Comparison of ENCODE assay signal across 11 cellular contexts in genomic region chr6:135382182-135382628, GRCh38.
A peak's percentile ranks its signal among the peaks of the same experiment; 100 is the strongest.
DNase-seq lines count a peak whose midpoint lies in the region; ATAC-seq, FAIRE-seq and TF ChIP-seq lines count a peak whose summit lies in the region.
"Had no signal": no experiment of that assay in that cellular context is flagged by ENCODE, and none has a peak within 500 bp of the region (broad histone marks: within the 10 kb centered on the region; RNA-seq: fewer than 3 reads in every experiment).

No MANE protein-coding gene starts in this region.

- no peak for TF ChIP-seq CTCF in MCF 10A (IDR thresholded peaks at IDR 0.05; ENCODE audit: unreplicated experiment)

- no TSS peak for BruUV-seq in MCF 10A (replicated peaks; lab: Mats Ljungman, UMichigan)

- DNase-seq in GM12892 (ENCODE audit: insufficient read length) (peak; percentile 10), GM19239 (ENCODE audit: insufficient read length, low spot score) (no peak), MCF 10A (ENCODE audit: unreplicated experiment) (no peak), NCI-H2107 treated with DMSO at 0.1 percent for 48 hours (lab: John Stamatoyannopoulos, UW; ENCODE audit: unreplicated experiment) (no peak)
- DNase-seq in activated naive CD4-positive, alpha-beta T cell treated with anti-CD3 and anti-CD28 coated beads, Interleukin-2, amount 10 ng/mL, durations not matched to agents 7 days and 5 days = no peak
- DNase-seq in activated naive CD4-positive, alpha-beta T cell treated with anti-CD3 and anti-CD28 coated beads for 36 hours = no peak
- DNase-seq: kidney glomerular epithelial cell; stimulated activated CD4-positive, alpha-beta T cell treated with anti-CD3 and anti-CD28 coated beads, Interleukin-2, amount 100 ng/mL, for 24 hours; substantia nigra had no signal

- FAIRE-seq in GM12892 (lab: Jason Lieb, UNC) (no peak), GM19239 (lab: Jason Lieb, UNC) (peak; percentile 80)

- H3K4me3 Mint-ChIP-seq in activated naive CD4-positive, alpha-beta T cell treated with anti-CD3 and anti-CD28 coated beads, Interleukin-2, amount 10 ng/mL, durations not matched to agents 7 days and 5 days = no peak overlapping the region
- no peak overlapping the region for H3K4me3 Mint-ChIP-seq in activated naive CD4-positive, alpha-beta T cell treated with anti-CD3 and anti-CD28 coated beads for 36 hours
- no peak overlapping the region for H3K4me3 Mint-ChIP-seq in MCF 10A (ENCODE audit: unreplicated experiment)

- intact Hi-C loops in activated naive CD4-positive, alpha-beta T cell treated with anti-CD3 and anti-CD28 coated beads for 36 hours (cut with micrococcal nuclease) = no loop called here
- intact Hi-C loops in MCF 10A (cut with micrococcal nuclease) = no loop called here

- ATAC-seq in HG02610 (IDR thresholded peaks at IDR 0.05; ENCODE audit: unreplicated experiment) (peak; percentile 98), HG03378 (IDR thresholded peaks at IDR 0.05; ENCODE audit: unreplicated experiment) (peak; percentile 80)

- POLR2A ChIA-PET in MCF 10A (lab: Yijun Ruan, JAX) = interaction anchor here (0.6 to 0.7 kb wide), 2 partner anchors 200 to 683 kb away, joined by 3 read pairs; no protein-coding TSS in a partner anchor

- no peaks in the 10 kb centered on the region for H3K36me3 Mint-ChIP-seq in activated naive CD4-positive, alpha-beta T cell treated with anti-CD3 and anti-CD28 coated beads, Interleukin-2, amount 10 ng/mL, durations not matched to agents 7 days and 5 days
- no peaks in the 10 kb centered on the region for H3K36me3 Mint-ChIP-seq in activated naive CD4-positive, alpha-beta T cell treated with anti-CD3 and anti-CD28 coated beads for 36 hours (ENCODE audit: low read depth)
- no peaks in the 10 kb centered on the region for H3K36me3 Mint-ChIP-seq in MCF 10A (ENCODE audit: insufficient read depth, unreplicated experiment)

- no peaks in the 10 kb centered on the region for H3K9me3 Mint-ChIP-seq in activated naive CD4-positive, alpha-beta T cell treated with anti-CD3 and anti-CD28 coated beads, Interleukin-2, amount 10 ng/mL, durations not matched to agents 7 days and 5 days
- no peaks in the 10 kb centered on the region for H3K9me3 Mint-ChIP-seq in activated naive CD4-positive, alpha-beta T cell treated with anti-CD3 and anti-CD28 coated beads for 36 hours
- H3K9me3 Mint-ChIP-seq in MCF 10A (ENCODE audit: unreplicated experiment) = no peaks in the 10 kb centered on the region

- H3K4me1 Mint-ChIP-seq in activated naive CD4-positive, alpha-beta T cell treated with anti-CD3 and anti-CD28 coated beads, Interleukin-2, amount 10 ng/mL, durations not matched to agents 7 days and 5 days = no peaks in the 10 kb centered on the region
- no peaks in the 10 kb centered on the region for H3K4me1 Mint-ChIP-seq in activated naive CD4-positive, alpha-beta T cell treated with anti-CD3 and anti-CD28 coated beads for 36 hours (ENCODE audit: low read depth)
- no peaks in the 10 kb centered on the region for H3K4me1 Mint-ChIP-seq in MCF 10A (ENCODE audit: insufficient read depth, unreplicated experiment)

- TF ChIP-seq POLR2A in GM12892 (IDR thresholded peaks at IDR 0.05; ENCODE audit: low read depth, low read length) = no peak

- H3K27ac Mint-ChIP-seq in activated naive CD4-positive, alpha-beta T cell treated with anti-CD3 and anti-CD28 coated beads, Interleukin-2, amount 10 ng/mL, durations not matched to agents 7 days and 5 days = no peak overlapping the region
- H3K27ac Mint-ChIP-seq in activated naive CD4-positive, alpha-beta T cell treated with anti-CD3 and anti-CD28 coated beads for 36 hours = no peak overlapping the region
- H3K27ac Mint-ChIP-seq in MCF 10A (ENCODE audit: low read depth, unreplicated experiment) = no peak overlapping the region

- no peaks in the 10 kb centered on the region for H3K27me3 Mint-ChIP-seq in activated naive CD4-positive, alpha-beta T cell treated with anti-CD3 and anti-CD28 coated beads, Interleukin-2, amount 10 ng/mL, durations not matched to agents 7 days and 5 days
- H3K27me3 Mint-ChIP-seq in activated naive CD4-positive, alpha-beta T cell treated with anti-CD3 and anti-CD28 coated beads for 36 hours (ENCODE audit: low read depth) = no peaks in the 10 kb centered on the region
- no peaks in the 10 kb centered on the region for H3K27me3 Mint-ChIP-seq in MCF 10A (ENCODE audit: insufficient read depth, unreplicated experiment)

- CTCF ChIA-PET in activated naive CD4-positive, alpha-beta T cell treated with anti-CD3 and anti-CD28 coated beads, Interleukin-2, amount 10 ng/mL, durations not matched to agents 7 days and 5 days (lab: Charles Lee) = no interaction called here
- CTCF ChIA-PET in activated naive CD4-positive, alpha-beta T cell treated with anti-CD3 and anti-CD28 coated beads for 36 hours (lab: Charles Lee) = no interaction called here
- CTCF ChIA-PET in MCF 10A (lab: Yijun Ruan, JAX) = no interaction called here
